15 cellular contexts compared by ENCODE assay signal in the genomic region with DNA sequence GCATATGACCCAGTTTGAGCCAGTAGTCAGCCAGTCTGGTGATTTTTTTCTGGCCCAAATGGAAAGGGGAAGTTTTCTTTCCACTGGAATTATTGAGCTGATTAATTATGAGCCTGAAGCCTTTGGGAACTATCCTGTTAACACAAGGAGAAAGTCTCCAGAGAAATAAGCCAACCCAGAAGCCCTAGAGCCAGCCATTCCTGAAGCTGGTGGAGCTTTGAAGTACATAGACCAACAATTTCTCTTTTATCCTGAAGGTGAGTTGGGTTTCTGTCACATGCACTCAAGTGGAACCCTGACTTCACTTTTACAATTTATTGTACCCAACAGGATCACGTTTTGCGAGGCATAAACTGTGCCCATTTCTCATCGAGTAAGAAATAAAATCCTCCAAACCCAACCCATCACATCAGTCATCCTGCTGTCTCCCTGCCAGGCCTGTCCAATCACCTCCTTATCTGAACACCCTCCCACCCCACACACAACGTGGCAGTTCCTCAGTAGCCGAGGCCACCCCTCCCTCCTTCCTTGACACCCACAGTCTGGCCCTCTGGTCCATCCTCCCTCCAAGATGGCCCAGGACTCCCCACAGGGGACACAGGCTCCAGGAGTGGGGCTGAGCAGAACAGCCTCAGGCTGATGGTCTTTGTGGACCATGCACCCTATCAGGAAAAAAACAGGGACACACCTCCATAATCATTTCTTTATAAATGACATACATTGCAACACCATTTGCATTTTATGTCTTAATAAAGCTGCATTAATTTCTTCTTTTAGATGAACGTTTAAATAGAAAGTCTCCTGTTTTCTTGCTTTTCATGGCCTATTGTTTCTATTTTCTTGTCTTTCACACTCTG. TPM values are rescaled to one million over a fixed set of nuclear protein-coding genes. Genes with fewer than 3 reads are reported as not detected.
A peak's percentile ranks its signal among the peaks of the same experiment; 100 is the strongest.
DNase-seq lines count a peak whose midpoint lies in the region; ATAC-seq, FAIRE-seq and TF ChIP-seq lines count a peak whose summit lies in the region.
"Had no signal": no experiment of that assay in that cellular context is flagged by ENCODE, and none has a peak within 500 bp of the region (broad histone marks: within the 10 kb centered on the region; RNA-seq: fewer than 3 reads in every experiment).

No MANE protein-coding gene starts in this region.

- H3K4me1 ChIP-seq in upper lobe of right lung: peaks cover 5% of the 10 kb centered on the region

- TF ChIP-seq CTCF in bronchial epithelial cell (IDR thresholded peaks at IDR 0.05; ENCODE audit: insufficient read depth, low read length, severe bottlenecking) (no peak), upper lobe of right lung (IDR thresholded peaks at IDR 0.05) (no peak)

- H3K4me3 ChIP-seq in bronchial epithelial cell (ENCODE audit: low read depth, low read length): no peak overlapping the region
- H3K4me3 ChIP-seq in upper lobe of right lung: no peak overlapping the region

- ATAC-seq in upper lobe of right lung: peak; percentile 33
- ATAC-seq in activated T-cell treated with anti-CD3 and anti-CD28 coated beads, Interleukin-2, amount 50 U/mL, for 4 hours: no peak
- ATAC-seq: stimulated activated naive B cell treated with anti-CD40 and anti-IgM and Interleukin-4, amounts not matched to agents 10 μg/mL and 1 μg/mL and 100 μg/mL, for 72 hours had no signal

- no peak for FAIRE-seq in bronchial epithelial cell (lab: Jason Lieb, UNC)
- FAIRE-seq: GM12891 had no signal

- peak overlapping the region; percentile 36 for H3K27ac ChIP-seq in upper lobe of right lung
- H3K27ac ChIP-seq: 22Rv1 had no signal

- H3K27me3 ChIP-seq in bronchial epithelial cell (ENCODE audit: control insufficient read depth, insufficient read depth, low read length) (no peaks in the 10 kb centered on the region), upper lobe of right lung (no peaks in the 10 kb centered on the region)

- H3K4me3 Mint-ChIP-seq in activated T-cell treated with anti-CD3 and anti-CD28 coated beads, Interleukin-2, amount 50 U/mL, for 4 hours: no peak overlapping the region
- H3K4me3 Mint-ChIP-seq: stimulated activated naive B cell treated with anti-CD40 and anti-IgM and Interleukin-4, amounts not matched to agents 10 μg/mL and 1 μg/mL and 100 μg/mL, for 72 hours had no signal

- H3K36me3 Mint-ChIP-seq in activated T-cell treated with anti-CD3 and anti-CD28 coated beads, Interleukin-2, amount 50 U/mL, for 4 hours (ENCODE audit: insufficient read depth): no peaks in the 10 kb centered on the region
- H3K36me3 Mint-ChIP-seq: stimulated activated naive B cell treated with anti-CD40 and anti-IgM and Interleukin-4, amounts not matched to agents 10 μg/mL and 1 μg/mL and 100 μg/mL, for 72 hours had no signal

- H3K9me3 ChIP-seq in upper lobe of right lung: no peaks in the 10 kb centered on the region

- peaks cover under 1% of the 10 kb centered on the region for H3K9me3 Mint-ChIP-seq in activated T-cell treated with anti-CD3 and anti-CD28 coated beads, Interleukin-2, amount 50 U/mL, for 4 hours
- H3K9me3 Mint-ChIP-seq: stimulated activated naive B cell treated with anti-CD40 and anti-IgM and Interleukin-4, amounts not matched to agents 10 μg/mL and 1 μg/mL and 100 μg/mL, for 72 hours had no signal

- DNase-seq in activated CD8-positive, alpha-beta memory T cell treated with anti-CD3 and anti-CD28 coated beads for 24 hours: peak; percentile 41
- no peak for DNase-seq in activated CD8-positive, alpha-beta memory T cell treated with anti-CD3 and anti-CD28 coated beads, Interleukin-2, amount 50 U/mL, for 4 hours
- peak; percentile 3 for DNase-seq in bronchial epithelial cell (ENCODE audit: low read depth)
- peak; percentile 65 for DNase-seq in kidney tubule cell (ENCODE audit: low spot score)
- peak; percentile 36 for DNase-seq in upper lobe of right lung
- no peak for DNase-seq in KG1 (lab: John Stamatoyannopoulos, UW)
- DNase-seq in T-helper 1 cell: no peak
- DNase-seq in activated T-cell treated with anti-CD3 and anti-CD28 coated beads, Interleukin-2, amount 50 U/mL, for 4 hours: no peak
- DNase-seq: esophagus squamous epithelium; Karpas-422; NCI-H2029 treated with DMSO at 0.1 percent for 48 hours; stimulated activated CD4-positive, alpha-beta T cell treated with anti-CD3 and anti-CD28 coated beads, Interleukin-1b, Interleukin-23, amount 100 ng/mL, for 48 hours; stimulated activated naive B cell treated with anti-CD40 and anti-IgM and Interleukin-4, amounts not matched to agents 10 μg/mL and 1 μg/mL and 100 μg/mL, for 72 hours had no signal

- intact Hi-C loops in upper lobe of right lung (cut with DNase I): no loop called here

- H3K27me3 Mint-ChIP-seq in activated T-cell treated with anti-CD3 and anti-CD28 coated beads, Interleukin-2, amount 50 U/mL, for 4 hours (ENCODE audit: low read depth): peaks cover 24% of the 10 kb centered on the region

- H3K36me3 ChIP-seq in bronchial epithelial cell (ENCODE audit: control insufficient read depth, insufficient read depth, low read length): no peaks in the 10 kb centered on the region
- no peaks in the 10 kb centered on the region for H3K36me3 ChIP-seq in upper lobe of right lung
- H3K36me3 ChIP-seq: esophagus squamous epithelium had no signal

- H3K4me1 Mint-ChIP-seq in activated T-cell treated with anti-CD3 and anti-CD28 coated beads, Interleukin-2, amount 50 U/mL, for 4 hours (ENCODE audit: low read depth): no peaks in the 10 kb centered on the region
- H3K4me1 Mint-ChIP-seq: stimulated activated naive B cell treated with anti-CD40 and anti-IgM and Interleukin-4, amounts not matched to agents 10 μg/mL and 1 μg/mL and 100 μg/mL, for 72 hours had no signal

RNA-seq across cellular contexts. Expression of gene GATA2, which starts 55.7 kb away (rescaled TPM):
- under 0.01 TPM in 1 of 2 replicates, not detected in the other for total RNA-seq in bronchial epithelial cell
- 86.6 TPM for total RNA-seq in upper lobe of right lung
- 10 to 100 TPM in 2 of 3 donors, 1 to 10 TPM in 1; 2.3 to 13.7 (median 12.2) TPM for total RNA-seq in activated T-cell treated with anti-CD3 and anti-CD28 coated beads, Interleukin-2, amount 50 U/mL, for 4 hours

Comparison
In these comparisons a context has a peak if more than half of its experiments do, and no peak if none do; other contexts are left out.
1. DNase-seq: peak in activated CD8-positive, alpha-beta memory T cell treated with anti-CD3 and anti-CD28 coated beads for 24 hours (single experiment), bronchial epithelial cell (single experiment), kidney tubule cell (single experiment) and upper lobe of right lung (single experiment); none in activated CD8-positive, alpha-beta memory T cell treated with anti-CD3 and anti-CD28 coated beads, Interleukin-2, amount 50 U/mL, for 4 hours (single experiment), KG1 (single experiment), T-helper 1 cell (0 of 5) and activated T-cell treated with anti-CD3 and anti-CD28 coated beads, Interleukin-2, amount 50 U/mL, for 4 hours (single experiment).